ENCODE assay signal across 8 cellular contexts in the genomic region with DNA sequence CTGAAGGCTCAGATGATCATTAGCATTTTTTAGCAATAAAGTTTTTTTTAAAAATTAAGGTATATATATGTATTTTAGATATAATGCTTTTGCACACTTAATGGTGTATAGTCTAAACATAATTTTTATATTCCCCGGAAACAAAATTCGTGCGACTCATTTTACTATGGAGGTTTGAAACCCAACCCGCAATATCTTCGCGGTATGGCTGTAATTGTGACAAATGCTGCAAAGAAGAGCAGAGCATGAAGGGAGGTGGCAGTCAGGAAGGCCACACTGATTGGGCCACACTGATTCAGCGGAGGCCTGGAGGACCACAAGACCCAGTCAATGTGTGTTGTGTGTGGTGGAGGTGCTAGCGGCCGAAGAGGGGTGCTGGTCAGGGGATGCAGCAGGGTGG. TPM values are rescaled to one million over a fixed set of nuclear protein-coding genes. Genes with fewer than 3 reads are reported as not detected.
A peak's percentile ranks its signal among the peaks of the same experiment; 100 is the strongest.
DNase-seq lines count a peak whose midpoint lies in the region; ATAC-seq and TF ChIP-seq lines count a peak whose summit lies in the region.

No MANE protein-coding gene starts in this region.

- peaks cover 7% of the 10 kb centered on the region for H3K27me3 ChIP-seq in GM23248 (replicated peaks; ENCODE audit: insufficient read depth)
- no peaks in the 10 kb centered on the region for H3K27me3 ChIP-seq in sigmoid colon

- H3K36me3 ChIP-seq in GM23248 (ENCODE audit: low read depth): no peaks in the 10 kb centered on the region
- no peaks in the 10 kb centered on the region for H3K36me3 ChIP-seq in sigmoid colon

- peak overlapping the region; percentile 85 for H3K4me3 Mint-ChIP-seq in WTC11

- DNase-seq in GM23248 (no peak), WTC11 (ENCODE audit: low spot score) (no peak), fibroblast of the aortic adventitia (ENCODE audit: low read depth) (no peak), sigmoid colon (no peak), Kasumi-1 (lab: John Stamatoyannopoulos, UW) (no peak), DMS79 (lab: John Stamatoyannopoulos, UW) (no peak), MV-4-11 (lab: John Stamatoyannopoulos, UW) (no peak)

- H3K27me3 Mint-ChIP-seq in WTC11 (ENCODE audit: low read depth): peaks cover 7% of the 10 kb centered on the region

- no peaks in the 10 kb centered on the region for H3K79me2 ChIP-seq in GM23248 (ENCODE audit: insufficient read depth)

- H3K4me1 ChIP-seq in GM23248 (ENCODE audit: insufficient read depth): no peaks in the 10 kb centered on the region
- peaks cover 0 to 13% (median 8%) of the 10 kb centered on the region in 4 donors for H3K4me1 ChIP-seq in sigmoid colon

- no peak for TF ChIP-seq POLR2A in sigmoid colon (IDR thresholded peaks at IDR 0.05)

- WGBS in GM23248 (ENCODE audit: low coverage in 1 of 2, low lambda C conversion rate in 2 of 2, missing lambda C conversion rate in 2 of 2), 2 experiments: 89 to 94% methylated on average over 9 of the region's 9 CpGs
- 81 to 88% methylated on average over 9 of the region's 9 CpGs for WGBS in sigmoid colon, 2 donors

- no peaks in the 10 kb centered on the region for H3K9me3 Mint-ChIP-seq in WTC11

- peak overlapping the region; percentile 77; the same call in 1 of the 2 replicates for H3K9ac ChIP-seq in GM23248

- H2AFZ ChIP-seq in GM23248: peak overlapping the region; percentile 99

- H3K36me3 Mint-ChIP-seq in WTC11: no peaks in the 10 kb centered on the region

- H3K4me3 ChIP-seq in GM23248 (peak overlapping the region; percentile 82; the same call in 1 of the 2 replicates), fibroblast of the aortic adventitia (ENCODE audit: low read depth, low read length) (peak overlapping the region; percentile 68), sigmoid colon (peak overlapping the region; percentile 63 to 75 (median 68))

- no peak for ATAC-seq in WTC11
- no peak for ATAC-seq in GM18519 (IDR thresholded peaks at IDR 0.05; ENCODE audit: low FRiP score, unreplicated experiment)

- no peak for TF ChIP-seq EP300 in sigmoid colon (IDR thresholded peaks at IDR 0.05)

- no peaks in the 10 kb centered on the region for H3K9me2 ChIP-seq in GM23248 (ENCODE audit: insufficient read depth)

- no peak overlapping the region for H3K4me2 ChIP-seq in GM23248 (ENCODE audit: unreplicated experiment)

- H3F3A ChIP-seq in GM23248 (ENCODE audit: insufficient read depth): no peaks in the 10 kb centered on the region

- POLR2A ChIA-PET in WTC11 (lab: Charles Lee): no interaction called here

- in situ Hi-C loops in GM23248 (cut with MboI): no loop called here

- H4K20me1 ChIP-seq in GM23248 (ENCODE audit: insufficient read depth): no peaks in the 10 kb centered on the region

- CTCF ChIA-PET in WTC11 (lab: Charles Lee): no interaction called here

- H3K27ac Mint-ChIP-seq in WTC11: no peak overlapping the region

- H3K27ac ChIP-seq in GM23248 (no peak overlapping the region), sigmoid colon (peak overlapping the region in 3 of 4 donors; percentile 78 to 80 (median 80))

- H3K4me1 Mint-ChIP-seq in WTC11: peaks cover 25% of the 10 kb centered on the region

- TF ChIP-seq CTCF in WTC11 (IDR thresholded peaks at IDR 0.05) (no peak), fibroblast of the aortic adventitia (IDR thresholded peaks at IDR 0.05; ENCODE audit: insufficient read depth, low read length) (no peak), sigmoid colon (IDR thresholded peaks at IDR 0.05) (no peak)

- H3K9me3 ChIP-seq in GM23248 (ENCODE audit: low read depth): no peaks in the 10 kb centered on the region
- no peaks in the 10 kb centered on the region for H3K9me3 ChIP-seq in sigmoid colon

- intact Hi-C loops in sigmoid colon (cut with DNase I): loop anchor here (2.0 kb wide), 3 partner anchors 41 to 75 kb away; a partner anchor contains a TSS

TF ChIP-seq in WTC11, 78 proteins besides CTCF, POLR2A, EP300 and RAD21:
- TF ChIP-seq MXD4 (CRISPR knock-in tag; IDR thresholded peaks at IDR 0.05; ENCODE audit: borderline replicate concordance) (no peak), JAZF1 (CRISPR knock-in tag; IDR thresholded peaks at IDR 0.05) (no peak), FOXJ3 (CRISPR knock-in tag; IDR thresholded peaks at IDR 0.05; ENCODE audit: borderline replicate concordance) (no peak), CREM (CRISPR knock-in tag; IDR thresholded peaks at IDR 0.05) (no peak), ESRRA (CRISPR knock-in tag; IDR thresholded peaks at IDR 0.05; ENCODE audit: borderline replicate concordance) (no peak), ZNF416 (CRISPR knock-in tag; IDR thresholded peaks at IDR 0.05) (no peak), ZNF263 (CRISPR knock-in tag; IDR thresholded peaks at IDR 0.05; ENCODE audit: low read depth) (no peak)
- TF ChIP-seq, protein P1, sequence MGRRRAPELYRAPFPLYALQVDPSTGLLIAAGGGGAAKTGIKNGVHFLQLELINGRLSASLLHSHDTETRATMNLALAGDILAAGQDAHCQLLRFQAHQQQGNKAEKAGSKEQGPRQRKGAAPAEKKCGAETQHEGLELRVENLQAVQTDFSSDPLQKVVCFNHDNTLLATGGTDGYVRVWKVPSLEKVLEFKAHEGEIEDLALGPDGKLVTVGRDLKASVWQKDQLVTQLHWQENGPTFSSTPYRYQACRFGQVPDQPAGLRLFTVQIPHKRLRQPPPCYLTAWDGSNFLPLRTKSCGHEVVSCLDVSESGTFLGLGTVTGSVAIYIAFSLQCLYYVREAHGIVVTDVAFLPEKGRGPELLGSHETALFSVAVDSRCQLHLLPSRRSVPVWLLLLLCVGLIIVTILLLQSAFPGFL (CRISPR knock-in tag; IDR thresholded peaks at IDR 0.05; ENCODE audit: borderline replicate concordance): no peak
- TF ChIP-seq, protein P2, sequence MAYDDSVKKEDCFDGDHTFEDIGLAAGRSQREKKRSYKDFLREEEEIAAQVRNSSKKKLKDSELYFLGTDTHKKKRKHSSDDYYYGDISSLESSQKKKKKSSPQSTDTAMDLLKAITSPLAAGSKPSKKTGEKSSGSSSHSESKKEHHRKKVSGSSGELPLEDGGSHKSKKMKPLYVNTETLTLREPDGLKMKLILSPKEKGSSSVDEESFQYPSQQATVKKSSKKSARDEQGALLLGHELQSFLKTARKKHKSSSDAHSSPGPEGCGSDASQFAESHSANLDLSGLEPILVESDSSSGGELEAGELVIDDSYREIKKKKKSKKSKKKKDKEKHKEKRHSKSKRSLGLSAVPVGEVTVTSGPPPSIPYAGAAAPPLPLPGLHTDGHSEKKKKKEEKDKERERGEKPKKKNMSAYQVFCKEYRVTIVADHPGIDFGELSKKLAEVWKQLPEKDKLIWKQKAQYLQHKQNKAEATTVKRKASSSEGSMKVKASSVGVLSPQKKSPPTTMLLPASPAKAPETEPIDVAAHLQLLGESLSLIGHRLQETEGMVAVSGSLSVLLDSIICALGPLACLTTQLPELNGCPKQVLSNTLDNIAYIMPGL (CRISPR knock-in tag; IDR thresholded peaks at IDR 0.05): no peak
- TF ChIP-seq, protein P3, sequence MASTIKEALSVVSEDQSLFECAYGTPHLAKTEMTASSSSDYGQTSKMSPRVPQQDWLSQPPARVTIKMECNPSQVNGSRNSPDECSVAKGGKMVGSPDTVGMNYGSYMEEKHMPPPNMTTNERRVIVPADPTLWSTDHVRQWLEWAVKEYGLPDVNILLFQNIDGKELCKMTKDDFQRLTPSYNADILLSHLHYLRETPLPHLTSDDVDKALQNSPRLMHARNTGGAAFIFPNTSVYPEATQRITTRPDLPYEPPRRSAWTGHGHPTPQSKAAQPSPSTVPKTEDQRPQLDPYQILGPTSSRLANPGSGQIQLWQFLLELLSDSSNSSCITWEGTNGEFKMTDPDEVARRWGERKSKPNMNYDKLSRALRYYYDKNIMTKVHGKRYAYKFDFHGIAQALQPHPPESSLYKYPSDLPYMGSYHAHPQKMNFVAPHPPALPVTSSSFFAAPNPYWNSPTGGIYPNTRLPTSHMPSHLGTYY (CRISPR knock-in tag; IDR thresholded peaks at IDR 0.05): no peak
TF ChIP-seq in WTC11: peak in this region for 0.

RNA-seq across cellular contexts. Expression of a gene that starts 4.5 kb away (rescaled TPM):
- total RNA-seq in GM23248 (2014; rRNA removed; shearing (Covaris generic)): not detected in 2 replicates
- not detected in 2 replicates for polyA plus RNA-seq in GM23248 (2016; fragmentation: Nextera tagmentation; extraction: Ambion mirVana)
- 0.13 to 0.18 TPM (median 0.16 TPM) in 3 replicates for total RNA-seq in WTC11 (2021)
- total RNA-seq in fibroblast of the aortic adventitia (ENCODE audit: low replicate concordance): not detected in 2 replicates
- not detected for total RNA-seq in sigmoid colon
- polyA plus RNA-seq in sigmoid colon: under 1 TPM in 1 of 3 donors, not detected in 2; under 0.01 TPM

RNA-seq across cellular contexts. Expression of a gene that starts 25.8 kb away (rescaled TPM):
- total RNA-seq in GM23248 (2014; rRNA removed; shearing (Covaris generic)): 1.4 and 1.5 TPM in 2 replicates
- polyA plus RNA-seq in GM23248 (2016; fragmentation: Nextera tagmentation; extraction: Ambion mirVana): 1.6 and 2.3 TPM in 2 replicates
- 2.7 to 3.5 TPM (median 2.9 TPM) in 3 replicates for total RNA-seq in WTC11 (2021)
- 0.74 and 2.6 TPM in 2 replicates for total RNA-seq in fibroblast of the aortic adventitia (ENCODE audit: low replicate concordance)
- 10 to 100 TPM in 1 of 4 donors, 1 to 10 TPM in 3; 7.4 to 18.6 (median 9.0) TPM for total RNA-seq in sigmoid colon
- polyA plus RNA-seq in sigmoid colon: 1 to 10 TPM in 2 of 3 donors, under 1 TPM in 1; 0.46 to 2.4 (median 2.1) TPM
